ENCODE assay signal across 19 cellular contexts in genomic region chr5:94749048-94749447, GRCh38.
"Had no signal": no experiment of that assay in that cellular context is flagged by ENCODE, and none has a peak within 500 bp of the region (broad histone marks: within the 10 kb centered on the region; RNA-seq: fewer than 3 reads in every experiment).

No MANE protein-coding gene starts in this region.

- H3K9me3 ChIP-seq: body of pancreas, gastroesophageal sphincter, heart left ventricle, pancreas, psoas muscle, right atrium auricular region, testis, uterus had no signal

- H3K4me1 ChIP-seq: body of pancreas, gastroesophageal sphincter, pancreas, psoas muscle, right atrium auricular region, uterus had no signal

- H3K36me3 ChIP-seq: cardiac muscle cell, gastroesophageal sphincter, heart left ventricle, pancreas, right atrium auricular region, uterus had no signal

- H3K4me3 ChIP-seq: body of pancreas, cardiac muscle cell, gastroesophageal sphincter, heart left ventricle, pancreas, psoas muscle, right atrium auricular region, testis, uterus had no signal

- FAIRE-seq: keratinocyte, pancreas had no signal

- DNase-seq: activated CD4-positive, alpha-beta memory T cell treated with anti-CD3 and anti-CD28 coated beads, Interleukin-2, amount 10 ng/mL, durations not matched to agents 7 days and 5 days; activated CD4-positive, alpha-beta T cell treated with anti-CD3 and anti-CD28 coated beads for 48 hours; activated gamma-delta T cell treated with Interleukin-2 at 50 U/mL for 16 hours; activated T-cell treated with anti-CD3 and anti-CD28 coated beads, Interleukin-2, amount 50 U/mL, for 1 hour; anterior cingulate cortex; body of pancreas; heart left ventricle; left colon; pancreas; psoas muscle; stimulated activated CD4-positive, alpha-beta T cell treated with anti-CD3 and anti-CD28 coated beads, Interleukin-12 subunit alpha, Interleukin-12 subunit beta, amount 100 ng/mL, for 4 hours; testis; trophoblast cell; uterus had no signal

- H3K27me3 ChIP-seq: body of pancreas, cardiac muscle cell, gastroesophageal sphincter, heart left ventricle, pancreas, right atrium auricular region, testis, uterus had no signal

- ATAC-seq: body of pancreas, gastroesophageal sphincter, heart left ventricle, left colon, pancreas, psoas muscle had no signal

- H3K27ac ChIP-seq: body of pancreas, cardiac muscle cell, epithelial cell of prostate, gastroesophageal sphincter, heart left ventricle, pancreas, psoas muscle, right atrium auricular region, testis, uterus had no signal
